3 cellular contexts compared by ENCODE assay signal in genomic region chr22:26632422-26633155, GRCh38.
TF ChIP-seq lines count a peak whose summit lies in the region.

No MANE protein-coding gene starts in this region.

TF ChIP-seq in liver, 16 proteins besides CTCF, POLR2A, EP300 and RAD21:
- peak; percentile 28 for TF ChIP-seq NR2F2 (IDR thresholded peaks at IDR 0.05)
- no peak for TF ChIP-seq GABPA (IDR thresholded peaks at IDR 0.05 in 1 of 2, conservative IDR thresholded peaks at IDR 0.05 in 1 of 2)
- TF ChIP-seq HNF4A (conservative IDR thresholded peaks at IDR 0.05): no peak
- TF ChIP-seq HNF4G (IDR thresholded peaks at IDR 0.05): no peak
- TF ChIP-seq EGR1 (IDR thresholded peaks at IDR 0.05; ENCODE audit: low read depth in 2 of 2): no peak
- no peak for TF ChIP-seq FOXA1 (IDR thresholded peaks at IDR 0.05)
- TF ChIP-seq, protein P1, sequence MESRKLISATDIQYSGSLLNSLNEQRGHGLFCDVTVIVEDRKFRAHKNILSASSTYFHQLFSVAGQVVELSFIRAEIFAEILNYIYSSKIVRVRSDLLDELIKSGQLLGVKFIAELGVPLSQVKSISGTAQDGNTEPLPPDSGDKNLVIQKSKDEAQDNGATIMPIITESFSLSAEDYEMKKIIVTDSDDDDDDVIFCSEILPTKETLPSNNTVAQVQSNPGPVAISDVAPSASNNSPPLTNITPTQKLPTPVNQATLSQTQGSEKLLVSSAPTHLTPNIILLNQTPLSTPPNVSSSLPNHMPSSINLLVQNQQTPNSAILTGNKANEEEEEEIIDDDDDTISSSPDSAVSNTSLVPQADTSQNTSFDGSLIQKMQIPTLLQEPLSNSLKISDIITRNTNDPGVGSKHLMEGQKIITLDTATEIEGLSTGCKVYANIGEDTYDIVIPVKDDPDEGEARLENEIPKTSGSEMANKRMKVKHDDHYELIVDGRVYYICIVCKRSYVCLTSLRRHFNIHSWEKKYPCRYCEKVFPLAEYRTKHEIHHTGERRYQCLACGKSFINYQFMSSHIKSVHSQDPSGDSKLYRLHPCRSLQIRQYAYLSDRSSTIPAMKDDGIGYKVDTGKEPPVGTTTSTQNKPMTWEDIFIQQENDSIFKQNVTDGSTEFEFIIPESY (IDR thresholded peaks at IDR 0.05): no peak
- no peak for TF ChIP-seq REST (IDR thresholded peaks at IDR 0.05)
- TF ChIP-seq RXRA (IDR thresholded peaks at IDR 0.05): no peak
- TF ChIP-seq FOXA2 (IDR thresholded peaks at IDR 0.05): no peak
- TF ChIP-seq SP1 (IDR thresholded peaks at IDR 0.05): peak; percentile 37
- no peak for TF ChIP-seq JUND (IDR thresholded peaks at IDR 0.05)
- TF ChIP-seq TAF1 (conservative IDR thresholded peaks at IDR 0.05): no peak
- TF ChIP-seq, protein P2, sequence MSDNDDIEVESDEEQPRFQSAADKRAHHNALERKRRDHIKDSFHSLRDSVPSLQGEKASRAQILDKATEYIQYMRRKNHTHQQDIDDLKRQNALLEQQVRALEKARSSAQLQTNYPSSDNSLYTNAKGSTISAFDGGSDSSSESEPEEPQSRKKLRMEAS (IDR thresholded peaks at IDR 0.05): no peak
TF ChIP-seq in liver: peak in this region for 2.

TF ChIP-seq in HepG2, 621 proteins besides CTCF, POLR2A, EP300 and RAD21:
- no peak for TF ChIP-seq TAF1 (CRISPR knock-in tag; IDR thresholded peaks at IDR 0.05)
- no peak for TF ChIP-seq SMAD3 (CRISPR knock-in tag; IDR thresholded peaks at IDR 0.05)
- no peak for TF ChIP-seq PRDM10 (CRISPR knock-in tag; IDR thresholded peaks at IDR 0.05; ENCODE audit: low read depth)
- no peak for TF ChIP-seq MIER2 (CRISPR knock-in tag; IDR thresholded peaks at IDR 0.05)
- no peak for TF ChIP-seq ZC3H13 (CRISPR knock-in tag; IDR thresholded peaks at IDR 0.05)
- TF ChIP-seq FIP1L1 (IDR thresholded peaks at IDR 0.05; ENCODE audit: borderline replicate concordance, insufficient read depth, low read depth, low read length): no peak
- TF ChIP-seq ZBTB7A (CRISPR knock-in tag; IDR thresholded peaks at IDR 0.05): no peak

TF ChIP-seq in endothelial cell of umbilical vein, 7 proteins besides CTCF, POLR2A, EP300 and RAD21:
- no peak for TF ChIP-seq EZH2 (IDR thresholded peaks at IDR 0.05; ENCODE audit: borderline replicate concordance, low read depth, low read length, severe bottlenecking)
- peak; percentile 82 for TF ChIP-seq GATA2 (IDR thresholded peaks at IDR 0.05; ENCODE audit: insufficient read depth, insufficient read length, low read depth, low read length)
